10 cellular contexts compared by ENCODE assay signal in genomic region chr7:64266341-64266919, GRCh38. TPM values are rescaled to one million over a fixed set of nuclear protein-coding genes. Genes with fewer than 3 reads are reported as not detected.
"Had no signal": no experiment of that assay in that cellular context is flagged by ENCODE, and none has a peak within 500 bp of the region (broad histone marks: within the 10 kb centered on the region; RNA-seq: fewer than 3 reads in every experiment).

No MANE protein-coding gene starts in this region.

- H2AFZ ChIP-seq: GM23248 had no signal

- H3K4me1 Mint-ChIP-seq: H9 had no signal

- H3K27ac ChIP-seq: GM23248, KMS-11 had no signal

- H3K27ac Mint-ChIP-seq: H9 had no signal

- H3K9ac ChIP-seq: GM23248, KMS-11 had no signal

- H3K4me2 ChIP-seq: KMS-11 had no signal

- FAIRE-seq: H54, HTR-8/SVneo had no signal

- H3K4me3 Mint-ChIP-seq: H9 had no signal

- DNase-seq: GM23248, GOT3, H9, HCEC 1CT, IMR-90, KBM-7 had no signal

- H3K4me3 ChIP-seq: GM23248 had no signal

RNA-seq across cellular contexts. Expression of gene ZNF679, which starts 38.2 kb away (rescaled TPM):
- total RNA-seq: GM23248, H9, HT-29, IMR-90 had no signal
- polyA plus RNA-seq: GM23248, IMR-90 had no signal

RNA-seq across cellular contexts. Expression of gene ZNF736, which starts 47.3 kb away (rescaled TPM):
- total RNA-seq: H9 had no signal

RNA-seq across cellular contexts. Expression of gene ZNF735, which starts 59.4 kb away (rescaled TPM):
- total RNA-seq: GM23248, H9, HT-29, IMR-90 had no signal
- polyA plus RNA-seq: GM23248, IMR-90 had no signal
